21 cellular contexts compared by ENCODE assay signal in the genomic region with DNA sequence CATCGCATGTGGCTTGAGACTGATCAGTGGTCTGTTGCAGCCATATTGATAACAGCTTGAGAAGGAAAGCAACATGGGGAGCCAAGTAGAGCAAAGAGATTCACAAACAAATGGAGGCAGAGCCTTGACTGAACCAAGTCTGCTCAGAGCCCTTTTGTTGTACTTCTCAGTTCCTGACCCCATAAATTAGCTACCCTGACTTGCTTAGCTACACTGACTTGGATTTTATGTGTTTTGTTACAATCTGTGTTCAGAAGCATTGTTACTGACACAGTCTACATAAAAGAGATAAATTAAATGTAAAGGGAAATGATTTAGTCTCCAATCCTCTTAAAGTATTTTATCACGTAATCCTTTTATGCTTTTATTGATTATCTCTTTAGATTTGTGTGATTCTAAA.
"Had no signal": no experiment of that assay in that cellular context is flagged by ENCODE, and none has a peak within 500 bp of the region (broad histone marks: within the 10 kb centered on the region; RNA-seq: fewer than 3 reads in every experiment).

No MANE protein-coding gene starts in this region.

- H3K27ac Mint-ChIP-seq: effector memory CD8-positive, alpha-beta T cell; natural killer cell; stimulated activated memory B cell treated with anti-CD40 and anti-IgM and Interleukin-4, amounts not matched to agents 10 μg/mL and 1 μg/mL and 100 μg/mL, for 72 hours; type B pancreatic cell had no signal

- H3K4me3 ChIP-seq: coronary artery, esophagus squamous epithelium, prostate gland, skin epidermis, spleen, testis, tibial artery had no signal

- H3K9me3 ChIP-seq: esophagus squamous epithelium, prostate gland, spleen, testis, tibial artery had no signal

- H3K4me3 Mint-ChIP-seq: effector memory CD8-positive, alpha-beta T cell; natural killer cell; neural crest cell; stimulated activated memory B cell treated with anti-CD40 and anti-IgM and Interleukin-4, amounts not matched to agents 10 μg/mL and 1 μg/mL and 100 μg/mL, for 72 hours; type B pancreatic cell had no signal

- H3K27me3 ChIP-seq: esophagus squamous epithelium, spleen, testis, tibial artery had no signal

- ATAC-seq: effector memory CD8-positive, alpha-beta T cell; left lobe of liver; natural killer cell; right cardiac atrium; stimulated activated memory B cell treated with anti-CD40 and anti-IgM and Interleukin-4, amounts not matched to agents 10 μg/mL and 1 μg/mL and 100 μg/mL, for 72 hours; stimulated activated naive CD8-positive, alpha-beta T cell treated with anti-CD3 and anti-CD28 coated beads, Interleukin-15, Interleukin-2, amounts not matched to agents 100 U/mL and 50 U/mL, for 24 hours had no signal

- H3K36me3 Mint-ChIP-seq: natural killer cell; stimulated activated memory B cell treated with anti-CD40 and anti-IgM and Interleukin-4, amounts not matched to agents 10 μg/mL and 1 μg/mL and 100 μg/mL, for 72 hours had no signal

- H3K4me1 ChIP-seq: esophagus squamous epithelium, prostate gland, spleen, testis, tibial artery had no signal

- H3K36me3 ChIP-seq: esophagus squamous epithelium, prostate gland, spleen, tibial artery had no signal

- H3K27ac ChIP-seq: coronary artery, esophagus squamous epithelium, prostate gland, skin epidermis, spleen, testis, tibial artery had no signal

- H3K4me1 Mint-ChIP-seq: natural killer cell; stimulated activated memory B cell treated with anti-CD40 and anti-IgM and Interleukin-4, amounts not matched to agents 10 μg/mL and 1 μg/mL and 100 μg/mL, for 72 hours had no signal

- DNase-seq: dermis blood vessel endothelial cell; effector memory CD8-positive, alpha-beta T cell; erythroblast; esophagus squamous epithelium; head of caudate nucleus; natural killer cell; nucleus accumbens; right cardiac atrium; spleen; stimulated activated CD4-positive, alpha-beta T cell treated with anti-CD3 and anti-CD28 coated beads, Interleukin-4, amount 100 ng/mL, for 4 hours; stimulated activated naive CD8-positive, alpha-beta T cell treated with anti-CD3 and anti-CD28 coated beads, Interleukin-15, Interleukin-2, amounts not matched to agents 100 U/mL and 50 U/mL, for 24 hours; substantia nigra; testis; tibial artery had no signal

- H3K27me3 Mint-ChIP-seq: effector memory CD8-positive, alpha-beta T cell; stimulated activated memory B cell treated with anti-CD40 and anti-IgM and Interleukin-4, amounts not matched to agents 10 μg/mL and 1 μg/mL and 100 μg/mL, for 72 hours; type B pancreatic cell had no signal
